18 cellular contexts compared by ENCODE assay signal in genomic region chr7:48636391-48637015, GRCh38.
DNase-seq lines count a peak whose midpoint lies in the region; ATAC-seq, FAIRE-seq and TF ChIP-seq lines count a peak whose summit lies in the region.
"Had no signal": no experiment of that assay in that cellular context is flagged by ENCODE, and none has a peak within 500 bp of the region (broad histone marks: within the 10 kb centered on the region; RNA-seq: fewer than 3 reads in every experiment).

No MANE protein-coding gene starts in this region.

- H2BK5ac ChIP-seq in mesendoderm (ENCODE audit: low read length), result no peak overlapping the region

- no peaks in the 10 kb centered on the region for H3K27me3 ChIP-seq in mesendoderm (ENCODE audit: insufficient read depth, low read length, poor library complexity)
- H3K27me3 ChIP-seq in tibial artery, result no peaks in the 10 kb centered on the region

- H3K79me1 ChIP-seq in mesendoderm (ENCODE audit: low read length), result no peaks in the 10 kb centered on the region

- intact Hi-C loops in tibial artery (cut with DNase I; ENCODE audit: low total_unique reads), result no loop called here

- no peak overlapping the region for H3K27ac ChIP-seq in mesendoderm (ENCODE audit: low read depth, low read length)
- no peak overlapping the region for H3K27ac ChIP-seq in tibial artery

- H3K9ac ChIP-seq in mesendoderm (ENCODE audit: low read length), result no peak overlapping the region

- H2BK15ac ChIP-seq in mesendoderm (replicated peaks; ENCODE audit: low read depth), result no peak overlapping the region

- H2BK120ac ChIP-seq in mesendoderm (ENCODE audit: low read depth, low read length), result no peak overlapping the region

- H4K5ac ChIP-seq in mesendoderm (ENCODE audit: low read length), result no peak overlapping the region

- H3K9me3 ChIP-seq in tibial artery, result no peaks in the 10 kb centered on the region
- H3K9me3 ChIP-seq: mucosa of descending colon had no signal

- no peak for FAIRE-seq in RCC 7860 (lab: Jason Lieb, UNC)
- FAIRE-seq: colon, endothelial cell of umbilical vein had no signal

- no peak overlapping the region for H4K8ac ChIP-seq in mesendoderm (ENCODE audit: low read depth, low read length)

- H3K36me3 ChIP-seq in mesendoderm (ENCODE audit: control insufficient read depth, insufficient read depth, low read length) (no peaks in the 10 kb centered on the region), tibial artery (no peaks in the 10 kb centered on the region)

- peaks cover 14% of the 10 kb centered on the region for H3K36me3 Mint-ChIP-seq in activated CD8-positive, alpha-beta T cell treated with anti-CD3 and anti-CD28 coated beads, Interleukin-2, amount 10 ng/mL, durations not matched to agents 7 days and 5 days (ENCODE audit: low read depth)

- no peaks in the 10 kb centered on the region for H3K79me2 ChIP-seq in mesendoderm (ENCODE audit: control insufficient read depth, insufficient read depth, low read length)

- no peak overlapping the region for H2AK5ac ChIP-seq in mesendoderm (ENCODE audit: low read length)

- H3K4ac ChIP-seq in mesendoderm (ENCODE audit: low read depth, low read length), result no peak overlapping the region

- H3K18ac ChIP-seq in mesendoderm (ENCODE audit: low read length), result no peak overlapping the region

- peak; percentile 80 for ATAC-seq in esophagus mucosa
- ATAC-seq in activated CD4-positive, CD25-positive, alpha-beta regulatory T cell treated with anti-CD3 and anti-CD28 coated beads, Interleukin-2, amount 50 U/mL, for 24 hours, result no peak
- ATAC-seq in activated CD8-positive, alpha-beta T cell treated with anti-CD3 and anti-CD28 coated beads, Interleukin-2, amount 10 ng/mL, durations not matched to agents 7 days and 5 days, result no peak
- ATAC-seq: HCT116, mucosa of descending colon had no signal

- H3K4me1 ChIP-seq in mesendoderm (ENCODE audit: control insufficient read depth, low read depth, low read length) (no peaks in the 10 kb centered on the region), tibial artery (no peaks in the 10 kb centered on the region)

- H3K4me2 ChIP-seq in mesendoderm (ENCODE audit: low read length), result no peak overlapping the region

- no peak overlapping the region for H3K27ac Mint-ChIP-seq in activated CD8-positive, alpha-beta T cell treated with anti-CD3 and anti-CD28 coated beads, Interleukin-2, amount 10 ng/mL, durations not matched to agents 7 days and 5 days

- H3K4me3 ChIP-seq in mesendoderm (ENCODE audit: low read length) (no peak overlapping the region), tibial artery (no peak overlapping the region)
- H3K4me3 ChIP-seq: mucosa of descending colon had no signal

- H3K9me3 Mint-ChIP-seq in activated CD8-positive, alpha-beta T cell treated with anti-CD3 and anti-CD28 coated beads, Interleukin-2, amount 10 ng/mL, durations not matched to agents 7 days and 5 days (ENCODE audit: insufficient read depth), result peaks cover 17% of the 10 kb centered on the region

- no peak for TF ChIP-seq CTCF in tibial artery (IDR thresholded peaks at IDR 0.05)

- POLR2A ChIA-PET in activated CD8-positive, alpha-beta T cell treated with anti-CD3 and anti-CD28 coated beads, Interleukin-2, amount 10 ng/mL, durations not matched to agents 7 days and 5 days (lab: Charles Lee), result no interaction called here

- peaks cover 39% of the 10 kb centered on the region for H3K4me1 Mint-ChIP-seq in activated CD8-positive, alpha-beta T cell treated with anti-CD3 and anti-CD28 coated beads, Interleukin-2, amount 10 ng/mL, durations not matched to agents 7 days and 5 days (ENCODE audit: low read depth)

- H3K27me3 Mint-ChIP-seq in activated CD8-positive, alpha-beta T cell treated with anti-CD3 and anti-CD28 coated beads, Interleukin-2, amount 10 ng/mL, durations not matched to agents 7 days and 5 days (ENCODE audit: low read depth), result no peaks in the 10 kb centered on the region

- CTCF ChIA-PET in activated CD8-positive, alpha-beta T cell treated with anti-CD3 and anti-CD28 coated beads, Interleukin-2, amount 10 ng/mL, durations not matched to agents 7 days and 5 days (lab: Charles Lee), result no interaction called here

- WGBS in mesendoderm (ENCODE audit: extremely low coverage, insufficient coverage, low lambda C conversion rate), result no CpG with 5 or more reads among the region's 3 CpGs

- H3K23ac ChIP-seq in mesendoderm (ENCODE audit: low read length), result no peak overlapping the region

- H3K56ac ChIP-seq in mesendoderm (ENCODE audit: low read length), result no peak overlapping the region

- DNase-seq in H4 (ENCODE audit: low spot score), result peak; percentile 62
- DNase-seq in RCC 7860 (ENCODE audit: low spot score), result peak; percentile 53
- peak; percentile 75 for DNase-seq in mesendoderm
- no peak for DNase-seq in tibial artery
- DNase-seq in activated CD8-positive, alpha-beta T cell treated with anti-CD3 and anti-CD28 coated beads, Interleukin-2, amount 10 ng/mL, durations not matched to agents 7 days and 5 days, result no peak
- no peak for DNase-seq in SKM-1 (lab: John Stamatoyannopoulos, UW; ENCODE audit: unreplicated experiment)
- DNase-seq: activated CD4-positive, alpha-beta T cell treated with anti-CD3 and anti-CD28 coated beads for 48 hours; activated naive CD4-positive, alpha-beta T cell; aorta; GF-D8; mucosa of descending colon; NK-92 treated with Interleukin-12 subunit alpha and Interleukin-12 subunit beta, amount 100 ng/mL, for 24 hours; nucleus accumbens had no signal

- H3K4me3 Mint-ChIP-seq in activated CD8-positive, alpha-beta T cell treated with anti-CD3 and anti-CD28 coated beads, Interleukin-2, amount 10 ng/mL, durations not matched to agents 7 days and 5 days, result no peak overlapping the region

Comparison
In these comparisons a context has a peak if more than half of its experiments do, and no peak if none do; other contexts are left out.
1. DNase-seq: peak in H4 (single experiment), RCC 7860 (single experiment) and mesendoderm (single experiment); none in tibial artery (0 of 2), activated CD8-positive, alpha-beta T cell treated with anti-CD3 and anti-CD28 coated beads, Interleukin-2, amount 10 ng/mL, durations not matched to agents 7 days and 5 days (single experiment) and SKM-1 (single experiment).